Comparison of ENCODE assay signal across 18 cellular contexts in genomic region chr2:46974659-46975058, GRCh38.
"Had no signal": no experiment of that assay in that cellular context is flagged by ENCODE, and none has a peak within 500 bp of the region (broad histone marks: within the 10 kb centered on the region; RNA-seq: fewer than 3 reads in every experiment).

No MANE protein-coding gene starts in this region.

- H3K4me1 Mint-ChIP-seq: neural crest cell had no signal

- H3K27ac ChIP-seq: esophagus muscularis mucosa, gastroesophageal sphincter, heart left ventricle, left lung, upper lobe of right lung had no signal

- H3K9me3 Mint-ChIP-seq: activated CD4-positive, alpha-beta memory T cell treated with anti-CD3 and anti-CD28 coated beads, Interleukin-2, amount 10 ng/mL, durations not matched to agents 7 days and 5 days; activated naive CD4-positive, alpha-beta T cell treated with anti-CD3 and anti-CD28 coated beads, Interleukin-2, amount 10 ng/mL, durations not matched to agents 7 days and 5 days; activated T-cell treated with anti-CD3 and anti-CD28 coated beads, Interleukin-2, amount 50 U/mL, for 24 hours; neural crest cell; T-helper 2 cell treated with Interferon-gamma antibody and Interleukin-4, amounts not matched to agents 5 μg/mL and 100 μg/mL, for 36 hours had no signal

- H3K27me3 ChIP-seq: esophagus muscularis mucosa, gastroesophageal sphincter, heart left ventricle, left lung, upper lobe of right lung had no signal

- H3K4me3 Mint-ChIP-seq: activated CD4-positive, alpha-beta memory T cell treated with anti-CD3 and anti-CD28 coated beads, Interleukin-2, amount 10 ng/mL, durations not matched to agents 7 days and 5 days; activated CD4-positive, alpha-beta T cell treated with anti-CD3 and anti-CD28 coated beads for 36 hours; activated naive CD4-positive, alpha-beta T cell treated with anti-CD3 and anti-CD28 coated beads, Interleukin-2, amount 10 ng/mL, durations not matched to agents 7 days and 5 days; activated T-cell treated with anti-CD3 and anti-CD28 coated beads, Interleukin-2, amount 50 U/mL, for 24 hours; neural crest cell; T-helper 2 cell treated with Interferon-gamma antibody and Interleukin-4, amounts not matched to agents 5 μg/mL and 100 μg/mL, for 36 hours had no signal

- H3K9me3 ChIP-seq: esophagus muscularis mucosa, gastroesophageal sphincter, heart left ventricle, left lung, upper lobe of right lung had no signal

- H3K27me3 Mint-ChIP-seq: activated CD4-positive, alpha-beta memory T cell treated with anti-CD3 and anti-CD28 coated beads, Interleukin-2, amount 10 ng/mL, durations not matched to agents 7 days and 5 days; activated CD4-positive, alpha-beta T cell treated with anti-CD3 and anti-CD28 coated beads for 36 hours; activated naive CD4-positive, alpha-beta T cell treated with anti-CD3 and anti-CD28 coated beads, Interleukin-2, amount 10 ng/mL, durations not matched to agents 7 days and 5 days; activated T-cell treated with anti-CD3 and anti-CD28 coated beads, Interleukin-2, amount 50 U/mL, for 24 hours; progenitor cell of endocrine pancreas had no signal

- ATAC-seq: activated CD4-positive, alpha-beta T cell treated with anti-CD3 and anti-CD28 coated beads for 36 hours; gastroesophageal sphincter; heart left ventricle; left lung; upper lobe of right lung had no signal

- H3K4me3 ChIP-seq: esophagus muscularis mucosa, gastroesophageal sphincter, heart left ventricle, left lung, skin epidermis, upper lobe of right lung had no signal

- DNase-seq: activated CD4-positive, alpha-beta memory T cell treated with anti-CD3 and anti-CD28 coated beads, Interleukin-2, amount 10 ng/mL, durations not matched to agents 7 days and 5 days; activated CD4-positive, alpha-beta T cell treated with anti-CD3 and anti-CD28 coated beads for 36 hours; activated effector memory CD4-positive, alpha-beta T cell treated with Interleukin-2 at 50 U/mL for 16 hours; activated naive CD4-positive, alpha-beta T cell treated with anti-CD3 and anti-CD28 coated beads, Interleukin-2, amount 10 ng/mL, durations not matched to agents 7 days and 5 days; activated T-cell treated with anti-CD3 and anti-CD28 coated beads, Interleukin-2, amount 50 U/mL, for 24 hours; effector CD8-positive, alpha-beta T cell; heart left ventricle; stimulated activated CD4-positive, alpha-beta T cell treated with anti-CD3 and anti-CD28 coated beads, Interleukin-15, amount 100 ng/mL, for 24 hours; stimulated activated CD4-positive, alpha-beta T cell treated with anti-CD3 and anti-CD28 coated beads, Interleukin-4, amount 100 ng/mL, for 1 hour; stimulated activated naive CD4-positive, alpha-beta T cell; upper lobe of right lung had no signal

- H3K27ac Mint-ChIP-seq: activated CD4-positive, alpha-beta memory T cell treated with anti-CD3 and anti-CD28 coated beads, Interleukin-2, amount 10 ng/mL, durations not matched to agents 7 days and 5 days; activated CD4-positive, alpha-beta T cell treated with anti-CD3 and anti-CD28 coated beads for 36 hours; activated naive CD4-positive, alpha-beta T cell treated with anti-CD3 and anti-CD28 coated beads, Interleukin-2, amount 10 ng/mL, durations not matched to agents 7 days and 5 days; progenitor cell of endocrine pancreas; T-helper 2 cell treated with Interferon-gamma antibody and Interleukin-4, amounts not matched to agents 5 μg/mL and 100 μg/mL, for 36 hours had no signal
